ENCODE assay signal across 29 cellular contexts in the genomic region with DNA sequence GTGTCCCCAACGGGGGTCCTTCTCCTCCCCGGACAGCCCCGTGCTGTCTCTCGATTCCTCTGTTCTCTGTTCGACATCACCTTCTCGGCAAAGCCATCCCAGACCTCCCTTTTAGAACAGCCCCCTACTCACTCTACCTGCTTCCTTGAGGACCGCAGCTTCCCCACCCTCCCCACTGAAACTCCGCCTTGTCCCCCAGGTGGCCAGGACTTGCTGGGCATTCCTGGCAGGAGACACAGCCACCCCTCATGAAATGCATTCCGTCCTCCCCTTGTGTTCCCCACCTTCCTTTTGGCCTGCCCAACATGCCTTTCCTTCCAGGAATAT. TPM values are rescaled to one million over a fixed set of nuclear protein-coding genes. Genes with fewer than 3 reads are reported as not detected.
"Had no signal": no experiment of that assay in that cellular context is flagged by ENCODE, and none has a peak within 500 bp of the region (broad histone marks: within the 10 kb centered on the region; RNA-seq: fewer than 3 reads in every experiment).

No MANE protein-coding gene starts in this region.

- H3K4me3 Mint-ChIP-seq: activated CD8-positive, alpha-beta T cell treated with anti-CD3 and anti-CD28 coated beads, Interleukin-2, amount 10 ng/mL, durations not matched to agents 7 days and 5 days; activated T-helper 1 cell treated with anti-CD3 and anti-CD28 coated beads, Interleukin-12 subunit alpha, Interleukin-12 subunit beta, Interleukin-2, Interleukin-4 antibody, amounts not matched to agents 30 ng/mL and 10 ng/mL and 1 ng/mL, durations not matched to agents 14 hours and 24 hours and 36 hours; immature natural killer cell; natural killer cell treated with Interleukin-12 subunit alpha and Interleukin-12 subunit beta and Interleukin-15 and Interleukin-18, amount 100 ng/mL, for 72 hours; stimulated activated naive CD8-positive, alpha-beta T cell treated with anti-CD3 and anti-CD28 coated beads, Interleukin-15, amount 100 ng/mL, for 72 hours had no signal

- H3K27me3 ChIP-seq: adrenal gland, ascending aorta, brain microvascular endothelial cell, pancreas, right atrium auricular region, tibial nerve, uterus had no signal

- H3K4me1 Mint-ChIP-seq: immature natural killer cell; stimulated activated naive CD8-positive, alpha-beta T cell treated with anti-CD3 and anti-CD28 coated beads, Interleukin-15, amount 100 ng/mL, for 72 hours had no signal

- DNase-seq: activated CD4-positive, alpha-beta T cell treated with anti-CD3 and anti-CD28 coated beads for 1 hour; activated CD4-positive, alpha-beta T cell treated with anti-CD3 and anti-CD28 coated beads, Interleukin-2, amount 50 U/mL, for 1 hour; activated CD8-positive, alpha-beta T cell treated with anti-CD3 and anti-CD28 coated beads, Interleukin-2, amount 10 ng/mL, durations not matched to agents 7 days and 5 days; activated gamma-delta T cell; central memory CD4-positive, alpha-beta T cell; dermis blood vessel endothelial cell; effector CD8-positive, alpha-beta T cell; erythroblast; foreskin fibroblast; immature natural killer cell; midbrain; pancreas; psoas muscle; stimulated activated CD4-positive, alpha-beta T cell treated with anti-CD3 and anti-CD28 coated beads, Interleukin-12 subunit alpha, Interleukin-12 subunit beta, amount 100 ng/mL, for 4 hours; stimulated activated CD4-positive, alpha-beta T cell treated with anti-CD3 and anti-CD28 coated beads, Interleukin-1b, Interleukin-23, amount 100 ng/mL, for 48 hours; stimulated activated naive CD8-positive, alpha-beta T cell treated with anti-CD3 and anti-CD28 coated beads, Interleukin-15, amount 100 ng/mL, for 72 hours; uterus had no signal

- H3K9me3 Mint-ChIP-seq: activated naive CD4-positive, alpha-beta T cell treated with anti-CD3 and anti-CD28 coated beads, Interleukin-2, amount 50 U/mL, for 72 hours; activated T-helper 1 cell treated with anti-CD3 and anti-CD28 coated beads, Interleukin-12 subunit alpha, Interleukin-12 subunit beta, Interleukin-2, Interleukin-4 antibody, amounts not matched to agents 30 ng/mL and 10 ng/mL and 1 ng/mL, durations not matched to agents 14 hours and 24 hours and 36 hours; immature natural killer cell; natural killer cell treated with Interleukin-12 subunit alpha and Interleukin-12 subunit beta and Interleukin-15 and Interleukin-18, amount 100 ng/mL, for 72 hours; stimulated activated naive CD8-positive, alpha-beta T cell treated with anti-CD3 and anti-CD28 coated beads, Interleukin-15, amount 100 ng/mL, for 72 hours had no signal

- ATAC-seq: activated CD8-positive, alpha-beta T cell treated with anti-CD3 and anti-CD28 coated beads, Interleukin-2, amount 10 ng/mL, durations not matched to agents 7 days and 5 days; activated naive CD4-positive, alpha-beta T cell treated with anti-CD3 and anti-CD28 coated beads, Interleukin-2, amount 50 U/mL, for 72 hours; left lobe of liver; natural killer cell treated with Interleukin-12 subunit alpha and Interleukin-12 subunit beta and Interleukin-15 and Interleukin-18, amount 100 ng/mL, for 72 hours; psoas muscle; stimulated activated naive CD8-positive, alpha-beta T cell treated with anti-CD3 and anti-CD28 coated beads, Interleukin-15, amount 100 ng/mL, for 72 hours had no signal

- H3K36me3 ChIP-seq: adrenal gland, ascending aorta, brain microvascular endothelial cell, neutrophil, pancreas, right atrium auricular region, tibial nerve, uterus had no signal

- H3K36me3 Mint-ChIP-seq: activated naive CD4-positive, alpha-beta T cell treated with anti-CD3 and anti-CD28 coated beads, Interleukin-2, amount 50 U/mL, for 72 hours; immature natural killer cell; natural killer cell treated with Interleukin-12 subunit alpha and Interleukin-12 subunit beta and Interleukin-15 and Interleukin-18, amount 100 ng/mL, for 72 hours had no signal

- H3K4me1 ChIP-seq: adrenal gland, ascending aorta, pancreas, psoas muscle, right atrium auricular region, tibial nerve, uterus had no signal

- H3K27ac ChIP-seq: adrenal gland, ascending aorta, neutrophil, pancreas, psoas muscle, right atrium auricular region, tibial nerve, uterus had no signal

- H3K4me3 ChIP-seq: adrenal gland, ascending aorta, lung, pancreas, psoas muscle, right atrium auricular region, tibial nerve, uterus had no signal

- H3K27ac Mint-ChIP-seq: activated CD8-positive, alpha-beta T cell treated with anti-CD3 and anti-CD28 coated beads, Interleukin-2, amount 10 ng/mL, durations not matched to agents 7 days and 5 days; activated naive CD4-positive, alpha-beta T cell treated with anti-CD3 and anti-CD28 coated beads, Interleukin-2, amount 50 U/mL, for 72 hours; activated T-helper 1 cell treated with anti-CD3 and anti-CD28 coated beads, Interleukin-12 subunit alpha, Interleukin-12 subunit beta, Interleukin-2, Interleukin-4 antibody, amounts not matched to agents 30 ng/mL and 10 ng/mL and 1 ng/mL, durations not matched to agents 14 hours and 24 hours and 36 hours; immature natural killer cell; natural killer cell treated with Interleukin-12 subunit alpha and Interleukin-12 subunit beta and Interleukin-15 and Interleukin-18, amount 100 ng/mL, for 72 hours had no signal

- H3K9me3 ChIP-seq: adrenal gland, ascending aorta, neutrophil, pancreas, psoas muscle, right atrium auricular region, tibial nerve, uterus had no signal

RNA-seq across cellular contexts. Expression of a gene that starts 34.8 kb away (rescaled TPM):
- total RNA-seq: activated CD8-positive, alpha-beta T cell treated with anti-CD3 and anti-CD28 coated beads, Interleukin-2, amount 10 ng/mL, durations not matched to agents 7 days and 5 days; activated T-helper 1 cell treated with anti-CD3 and anti-CD28 coated beads, Interleukin-12 subunit alpha, Interleukin-12 subunit beta, Interleukin-2, Interleukin-4 antibody, amounts not matched to agents 30 ng/mL and 10 ng/mL and 1 ng/mL, durations not matched to agents 14 hours and 24 hours and 36 hours; ascending aorta; dermis blood vessel endothelial cell; kidney epithelial cell; left lobe of liver; natural killer cell treated with Interleukin-12 subunit alpha and Interleukin-12 subunit beta and Interleukin-15 and Interleukin-18, amount 100 ng/mL, for 72 hours; pancreas; psoas muscle; right atrium auricular region; tibial nerve had no signal
- polyA plus RNA-seq: immature natural killer cell, psoas muscle had no signal

RNA-seq across cellular contexts. Expression of a gene that starts 47.2 kb away (rescaled TPM):
- total RNA-seq: activated naive CD4-positive, alpha-beta T cell treated with anti-CD3 and anti-CD28 coated beads, Interleukin-2, amount 50 U/mL, for 72 hours; activated T-helper 1 cell treated with anti-CD3 and anti-CD28 coated beads, Interleukin-12 subunit alpha, Interleukin-12 subunit beta, Interleukin-2, Interleukin-4 antibody, amounts not matched to agents 30 ng/mL and 10 ng/mL and 1 ng/mL, durations not matched to agents 14 hours and 24 hours and 36 hours; dermis blood vessel endothelial cell; natural killer cell treated with Interleukin-12 subunit alpha and Interleukin-12 subunit beta and Interleukin-15 and Interleukin-18, amount 100 ng/mL, for 72 hours; psoas muscle had no signal
- polyA plus RNA-seq: immature natural killer cell had no signal
